Comparison of ENCODE assay signal across 1 cellular context in the genomic region with DNA sequence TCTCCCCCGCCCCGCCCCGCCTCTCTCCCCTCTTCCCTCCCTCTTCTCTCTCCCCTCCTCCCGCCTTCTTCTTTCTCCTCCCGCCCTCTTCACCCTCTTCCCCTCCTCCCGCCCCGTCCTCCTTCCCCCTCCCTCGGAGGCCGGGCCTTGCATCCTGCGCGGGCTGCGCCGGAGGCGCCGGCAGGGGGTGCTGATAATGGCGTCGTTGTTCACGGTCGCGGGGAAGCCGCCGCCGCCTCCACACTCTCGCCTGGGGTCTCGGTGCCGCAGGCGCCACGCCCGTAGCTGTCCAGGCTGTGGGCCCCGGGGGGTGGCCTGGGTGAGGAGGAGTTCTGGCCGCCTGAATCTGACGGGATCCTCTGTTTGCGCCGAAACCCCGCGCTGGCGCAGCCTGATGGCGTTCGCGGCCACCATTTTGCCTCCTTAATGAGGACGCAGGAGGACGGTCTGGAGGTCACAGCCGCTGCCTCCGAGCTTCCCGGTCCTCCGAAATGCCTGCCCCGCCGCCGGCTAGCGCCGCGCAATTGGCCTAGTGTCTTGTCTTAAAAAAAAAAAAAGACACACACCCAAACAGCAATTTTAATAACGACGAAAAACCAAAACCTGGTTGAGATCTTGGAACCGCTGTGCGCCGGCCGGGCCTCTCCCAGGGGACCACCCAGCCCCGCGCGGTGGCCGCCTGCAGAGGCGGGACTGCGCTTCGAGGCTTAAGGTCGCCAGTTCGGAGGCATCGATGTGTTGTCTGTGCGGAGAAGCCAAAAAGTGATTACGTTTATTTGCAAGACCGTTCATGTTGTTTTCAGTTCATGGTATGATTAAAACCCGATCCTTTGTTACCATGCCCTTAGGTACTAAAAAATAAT.
TF ChIP-seq lines count a peak whose summit lies in the region.

No MANE protein-coding gene starts in this region.

TF ChIP-seq in GM12878, 131 proteins besides CTCF, POLR2A, EP300 and RAD21 (continued from another document):
- peak; percentile 63; the same call in 1 of the 2 replicates for TF ChIP-seq MLLT1 (IDR thresholded peaks at IDR 0.05)
- peak; percentile 99 for TF ChIP-seq CREM (IDR thresholded peaks at IDR 0.05; ENCODE audit: low read depth)
- no peak for TF ChIP-seq TCF7 (IDR thresholded peaks at IDR 0.05; ENCODE audit: borderline replicate concordance)
- no peak for TF ChIP-seq MEF2A (IDR thresholded peaks at IDR 0.05; ENCODE audit: insufficient read depth, low read depth, low read length)
- TF ChIP-seq PAX8 (IDR thresholded peaks at IDR 0.05), result peak; percentile 54; the same call in 1 of the 2 replicates
- no peak for TF ChIP-seq ELK1 (IDR thresholded peaks at IDR 0.05; ENCODE audit: low read depth, low read length)
- TF ChIP-seq, protein P1, sequence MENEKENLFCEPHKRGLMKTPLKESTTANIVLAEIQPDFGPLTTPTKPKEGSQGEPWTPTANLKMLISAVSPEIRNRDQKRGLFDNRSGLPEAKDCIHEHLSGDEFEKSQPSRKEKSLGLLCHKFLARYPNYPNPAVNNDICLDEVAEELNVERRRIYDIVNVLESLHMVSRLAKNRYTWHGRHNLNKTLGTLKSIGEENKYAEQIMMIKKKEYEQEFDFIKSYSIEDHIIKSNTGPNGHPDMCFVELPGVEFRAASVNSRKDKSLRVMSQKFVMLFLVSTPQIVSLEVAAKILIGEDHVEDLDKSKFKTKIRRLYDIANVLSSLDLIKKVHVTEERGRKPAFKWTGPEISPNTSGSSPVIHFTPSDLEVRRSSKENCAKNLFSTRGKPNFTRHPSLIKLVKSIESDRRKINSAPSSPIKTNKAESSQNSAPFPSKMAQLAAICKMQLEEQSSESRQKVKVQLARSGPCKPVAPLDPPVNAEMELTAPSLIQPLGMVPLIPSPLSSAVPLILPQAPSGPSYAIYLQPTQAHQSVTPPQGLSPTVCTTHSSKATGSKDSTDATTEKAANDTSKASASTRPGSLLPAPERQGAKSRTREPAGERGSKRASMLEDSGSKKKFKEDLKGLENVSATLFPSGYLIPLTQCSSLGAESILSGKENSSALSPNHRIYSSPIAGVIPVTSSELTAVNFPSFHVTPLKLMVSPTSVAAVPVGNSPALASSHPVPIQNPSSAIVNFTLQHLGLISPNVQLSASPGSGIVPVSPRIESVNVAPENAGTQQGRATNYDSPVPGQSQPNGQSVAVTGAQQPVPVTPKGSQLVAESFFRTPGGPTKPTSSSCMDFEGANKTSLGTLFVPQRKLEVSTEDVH (IDR thresholded peaks at IDR 0.05; ENCODE audit: low read depth, partially characterized antibody), result no peak
- peak; percentile 77; the same call in 1 of the 2 replicates for TF ChIP-seq POLR2AphosphoS2 (IDR thresholded peaks at IDR 0.05; ENCODE audit: low read depth, low read length)
- peak; percentile 38; the same call in 1 of the 2 replicates for TF ChIP-seq MTA2 (IDR thresholded peaks at IDR 0.05; ENCODE audit: low read depth)
- 0 out of 2 replicates have a peak, but pooled peaks have one; percentile 9 for TF ChIP-seq MAX (IDR thresholded peaks at IDR 0.05; ENCODE audit: low read depth, low read length)
- peak; percentile 97 for TF ChIP-seq YY1 (IDR thresholded peaks at IDR 0.05; ENCODE audit: low read depth, low read length)
- peak; percentile 39; the same call in 1 of the 2 replicates for TF ChIP-seq CHD2 (IDR thresholded peaks at IDR 0.05; ENCODE audit: borderline replicate concordance, low read depth, low read length)
- no peak for TF ChIP-seq TBL1XR1 (IDR thresholded peaks at IDR 0.05; ENCODE audit: low read depth, low read length)
- TF ChIP-seq, protein P2, sequence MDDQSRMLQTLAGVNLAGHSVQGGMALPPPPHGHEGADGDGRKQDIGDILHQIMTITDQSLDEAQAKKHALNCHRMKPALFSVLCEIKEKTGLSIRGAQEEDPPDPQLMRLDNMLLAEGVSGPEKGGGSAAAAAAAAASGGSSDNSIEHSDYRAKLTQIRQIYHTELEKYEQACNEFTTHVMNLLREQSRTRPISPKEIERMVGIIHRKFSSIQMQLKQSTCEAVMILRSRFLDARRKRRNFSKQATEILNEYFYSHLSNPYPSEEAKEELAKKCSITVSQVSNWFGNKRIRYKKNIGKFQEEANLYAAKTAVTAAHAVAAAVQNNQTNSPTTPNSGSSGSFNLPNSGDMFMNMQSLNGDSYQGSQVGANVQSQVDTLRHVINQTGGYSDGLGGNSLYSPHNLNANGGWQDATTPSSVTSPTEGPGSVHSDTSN (IDR thresholded peaks at IDR 0.05; ENCODE audit: insufficient replicate concordance, low read depth, low read length), result no peak
- peak; percentile 82 for TF ChIP-seq NR2F1 (conservative IDR thresholded peaks at IDR 0.05)
- TF ChIP-seq CREB1 (IDR thresholded peaks at IDR 0.05; ENCODE audit: low read depth), result peak; percentile 99
- TF ChIP-seq SMC3 (IDR thresholded peaks at IDR 0.05; ENCODE audit: borderline replicate concordance, low read length), result peak; percentile 16; the same call in 1 of the 2 replicates
- no peak for TF ChIP-seq ASH2L (IDR thresholded peaks at IDR 0.05; ENCODE audit: borderline replicate concordance, low read depth)
